8 cellular contexts compared by ENCODE assay signal in genomic region chr1:31787786-31788137, GRCh38. TPM values are rescaled to one million over a fixed set of nuclear protein-coding genes. Genes with fewer than 3 reads are reported as not detected.
DNase-seq lines count a peak whose midpoint lies in the region; ATAC-seq, FAIRE-seq and TF ChIP-seq lines count a peak whose summit lies in the region.

No MANE protein-coding gene starts in this region.

- ATAC-seq in HCT116 (no peak), activated B cell treated with CpG ODN at 0.5 μM for 24 hours (ENCODE audit: low read depth) (no peak)

- no peak for FAIRE-seq in H54 (lab: Jason Lieb, UNC)

- no peaks in the 10 kb centered on the region for H3K9me3 Mint-ChIP-seq in activated B cell treated with CpG ODN at 0.5 μM for 24 hours

- no peaks in the 10 kb centered on the region for H3K27me3 Mint-ChIP-seq in activated B cell treated with CpG ODN at 0.5 μM for 24 hours

- H3K4me1 Mint-ChIP-seq in activated B cell treated with CpG ODN at 0.5 μM for 24 hours: peaks cover 45% of the 10 kb centered on the region

- RAD21 ChIA-PET in HCT116 (lab: Charles Lee; ENCODE audit: low non-redundant PET in 1 of 2, low total read pairs in 2 of 2, uncharacterized antibody in 2 of 2, unreplicated experiment in 2 of 2): interaction anchor here in 1 of 2 experiments (2.2 to 2.5 kb wide), 2 partner anchors 123 to 176 kb away, joined by 14 to 28 read pairs; no protein-coding TSS in a partner anchor

- 23 to 65% (median 32%) methylated on average over 1 of the region's 1 CpG for WGBS in spleen, 5 donors

- no peak for DNase-seq in HCT116 (ENCODE audit: low read depth, low spot score)
- DNase-seq in activated B cell treated with CpG ODN at 0.5 μM for 24 hours: no peak
- no peak for DNase-seq in fibroblast of villous mesenchyme (ENCODE audit: low read depth)
- DNase-seq in spleen: no peak
- DNase-seq in iPS-NIHi11 (ENCODE audit: low spot score): no peak
- DNase-seq in NCI-H1694 (lab: John Stamatoyannopoulos, UW): no peak
- DNase-seq in H54 (ENCODE audit: insufficient read length, low spot score): no peak
- no peak for DNase-seq in dedifferentiated amniotic fluid mesenchymal stem cell (ENCODE audit: extremely low spot score)

- no peaks in the 10 kb centered on the region for H3K27me3 ChIP-seq in HCT116 (ENCODE audit: insufficient read depth, low read length)
- peaks cover 0 to 4% (median 0%) of the 10 kb centered on the region in 7 donors for H3K27me3 ChIP-seq in spleen (replicated peaks in 1 of 7)

- no peaks in the 10 kb centered on the region for H3K9me3 ChIP-seq in HCT116 (ENCODE audit: control insufficient read depth in 1 of 2, insufficient read depth in 1 of 2, low read depth in 1 of 2, low read length in 2 of 2)
- H3K9me3 ChIP-seq in spleen: no peaks in the 10 kb centered on the region

- H3K4me1 ChIP-seq in HCT116 (ENCODE audit: control insufficient read depth in 1 of 2, insufficient read depth in 2 of 2, low read length in 2 of 2) (peaks cover 3 to 22% of the 10 kb centered on the region in 2 experiments; a peak in 3 of 4 replicates), spleen (peaks cover 0 to 53% (median 23%) of the 10 kb centered on the region in 6 donors)

- H3K4me2 ChIP-seq in HCT116 (ENCODE audit: low read length): peak overlapping the region; percentile 95

- H3K36me3 ChIP-seq in HCT116 (ENCODE audit: control insufficient read depth in 1 of 2, insufficient read depth in 2 of 2, low read length in 2 of 2) (no peaks in the 10 kb centered on the region), spleen (no peaks in the 10 kb centered on the region)

- POLR2A ChIA-PET in HCT116 (lab: Charles Lee): interaction anchor here (1.1 kb wide), 1 partner anchor 285 kb away, joined by 3 read pairs; the partner anchor contains the start of gene TMEM39B
- POLR2A ChIA-PET in activated B cell treated with CpG ODN at 0.5 μM for 24 hours (lab: Charles Lee): interaction anchor here (1.0 to 2.4 kb wide), 7 partner anchors 19 to 223 kb away, joined by 3 to 23 read pairs (median 9); partner anchors contain the start of genes PEF1 and PTP4A2

- TF ChIP-seq RAD21 in HCT116 (IDR thresholded peaks at IDR 0.05; ENCODE audit: low read depth): no peak

- TF ChIP-seq CTCF in HCT116 (IDR thresholded peaks at IDR 0.05 in 2 of 3, conservative IDR thresholded peaks at IDR 0.05 in 1 of 3; ENCODE audit: borderline replicate concordance in 1 of 3, insufficient read depth in 1 of 3, low read depth in 2 of 3, low read length in 2 of 3): no peak
- TF ChIP-seq CTCF in activated B cell treated with CpG ODN at 0.5 μM for 24 hours (IDR thresholded peaks at IDR 0.05): no peak
- no peak for TF ChIP-seq CTCF in fibroblast of villous mesenchyme (IDR thresholded peaks at IDR 0.05; ENCODE audit: insufficient read depth, low read depth, low read length)
- no peak for TF ChIP-seq CTCF in spleen (IDR thresholded peaks at IDR 0.05 in 8 of 11, conservative IDR thresholded peaks at IDR 0.05 in 3 of 11)

- H3K4me3 ChIP-seq in HCT116 (replicated peaks in 1 of 2; ENCODE audit: low read depth in 1 of 2, low read length in 2 of 2) (peak overlapping the region; percentile 66 to 76), fibroblast of villous mesenchyme (ENCODE audit: low read depth, low read length) (peak overlapping the region; percentile 88), spleen (peak overlapping the region in 4 of 8 donors; percentile 64 to 89 (median 74))

- H3K9ac ChIP-seq in HCT116 (ENCODE audit: low read length): peak overlapping the region; percentile 77

- CTCF ChIA-PET in HCT116 (lab: Charles Lee): interaction anchor here (1.9 to 2.5 kb wide), 3 partner anchors 42 to 124 kb away, joined by 8 to 105 read pairs (median 14); no protein-coding TSS in a partner anchor
- CTCF ChIA-PET in activated B cell treated with CpG ODN at 0.5 μM for 24 hours (lab: Charles Lee): interaction anchor here (1.9 to 4.6 kb wide), 7 partner anchors 19 to 175 kb away, joined by 5 to 114 read pairs (median 41); partner anchors contain the start of genes ADGRB2 and PTP4A2

- intact Hi-C loops in HCT116 (cut with micrococcal nuclease) (loop anchor here (2.0 to 10.0 kb wide), 5 partner anchors 25 to 603 kb away; no protein-coding TSS in a partner anchor), activated B cell treated with CpG ODN at 0.5 μM for 24 hours (cut with micrococcal nuclease) (loop anchor here (2.0 to 10.0 kb wide), 5 partner anchors 169 to 413 kb away; partner anchors contain the start of genes CCDC28B and TMEM39B), spleen (cut with DNase I; ENCODE audit: low total_unique reads) (loop anchor here (2.0 kb wide), 1 partner anchor 123 kb away; no protein-coding TSS in a partner anchor)

- H2AFZ ChIP-seq in HCT116 (ENCODE audit: low read depth, low read length, poor library complexity, severe bottlenecking): no peak overlapping the region

- peak overlapping the region; percentile 88 for H3K4me3 Mint-ChIP-seq in activated B cell treated with CpG ODN at 0.5 μM for 24 hours

- H3K27ac ChIP-seq in HCT116 (ENCODE audit: low read depth, low read length) (peak overlapping the region; percentile 77), spleen (peak overlapping the region in 7 of 8 donors; percentile 83 to 93 (median 88))

- H3K79me2 ChIP-seq in HCT116 (ENCODE audit: insufficient read depth, low read length): no peaks in the 10 kb centered on the region

- TF ChIP-seq POLR2A in HCT116 (IDR thresholded peaks at IDR 0.05; ENCODE audit: borderline replicate concordance, extremely low read depth, insufficient read depth, insufficient read length): no peak
- no peak for TF ChIP-seq POLR2A in spleen (IDR thresholded peaks at IDR 0.05)
- TF ChIP-seq POLR2A in H54 (IDR thresholded peaks at IDR 0.05; ENCODE audit: low read depth, low read length): no peak

- BruUV-seq in HCT116 (replicated peaks; lab: Mats Ljungman, UMichigan): TSS peak; percentile 75

- H3K36me3 Mint-ChIP-seq in activated B cell treated with CpG ODN at 0.5 μM for 24 hours (ENCODE audit: low read depth): no peaks in the 10 kb centered on the region

- no peaks in the 10 kb centered on the region for H4K20me1 ChIP-seq in HCT116 (ENCODE audit: insufficient read depth)

- no peaks in the 10 kb centered on the region for H3K9me2 ChIP-seq in HCT116 (ENCODE audit: insufficient read depth)

- peak overlapping the region; percentile 98 for H3K27ac Mint-ChIP-seq in activated B cell treated with CpG ODN at 0.5 μM for 24 hours

TF ChIP-seq in HCT116, 20 proteins besides CTCF, POLR2A, EP300 and RAD21:
- no peak for TF ChIP-seq SRF (IDR thresholded peaks at IDR 0.05; ENCODE audit: low read depth)
- no peak for TF ChIP-seq SIN3A (IDR thresholded peaks at IDR 0.05; ENCODE audit: low read depth)
TF ChIP-seq in HCT116: peak in this region for 0.

RNA-seq across cellular contexts. Expression of gene ADGRB2, which starts 23.6 kb away (rescaled TPM):
- total RNA-seq in HCT116 (2021; ENCODE audit: unreplicated experiment): 10.1 TPM
- polyA plus RNA-seq in HCT116 (2012): 6.0 and 7.1 TPM in 2 replicates
- total RNA-seq in activated B cell treated with CpG ODN at 0.5 μM for 24 hours: 6.3 and 6.5 TPM in 2 replicates
- total RNA-seq in fibroblast of villous mesenchyme: 11.3 and 14.2 TPM in 2 replicates
- total RNA-seq in spleen: 1 to 10 TPM in 5 of 7 donors, under 1 TPM in 2; 0.82 to 5.1 (median 2.7) TPM
- polyA plus RNA-seq in spleen: 1 to 10 TPM in 1 of 3 donors, under 1 TPM in 2; 0.52 to 1.4 (median 0.57) TPM

RNA-seq across cellular contexts. Expression of gene SPOCD1, which starts 28.1 kb away (rescaled TPM):
- total RNA-seq in HCT116 (2021; ENCODE audit: unreplicated experiment): 5.0 TPM
- 3.0 and 3.5 TPM in 2 replicates for polyA plus RNA-seq in HCT116 (2012)
- total RNA-seq in activated B cell treated with CpG ODN at 0.5 μM for 24 hours: not detected in 2 replicates
- total RNA-seq in fibroblast of villous mesenchyme: 62.2 and 73.4 TPM in 2 replicates
- 1 to 10 TPM; 1.2 to 5.0 (median 4.1) TPM for total RNA-seq in spleen
- polyA plus RNA-seq in spleen: 1 to 10 TPM in 2 of 3 donors, under 1 TPM in 1; 0.74 to 2.0 (median 1.4) TPM

Comparison
In these comparisons a context has a peak if more than half of its experiments do, and no peak if none do; other contexts are left out.
1. RNA of gene SPOCD1, which starts 28.1 kb away (total RNA-seq): 62.2 to 73.4 TPM in fibroblast of villous mesenchyme; 5.0 TPM in HCT116 (single experiment), 1.2 to 5.0 TPM in spleen and not detected in activated B cell treated with CpG ODN at 0.5 μM for 24 hours; every median in the first group is over 10 times any median in the second.